In the genomic region with DNA sequence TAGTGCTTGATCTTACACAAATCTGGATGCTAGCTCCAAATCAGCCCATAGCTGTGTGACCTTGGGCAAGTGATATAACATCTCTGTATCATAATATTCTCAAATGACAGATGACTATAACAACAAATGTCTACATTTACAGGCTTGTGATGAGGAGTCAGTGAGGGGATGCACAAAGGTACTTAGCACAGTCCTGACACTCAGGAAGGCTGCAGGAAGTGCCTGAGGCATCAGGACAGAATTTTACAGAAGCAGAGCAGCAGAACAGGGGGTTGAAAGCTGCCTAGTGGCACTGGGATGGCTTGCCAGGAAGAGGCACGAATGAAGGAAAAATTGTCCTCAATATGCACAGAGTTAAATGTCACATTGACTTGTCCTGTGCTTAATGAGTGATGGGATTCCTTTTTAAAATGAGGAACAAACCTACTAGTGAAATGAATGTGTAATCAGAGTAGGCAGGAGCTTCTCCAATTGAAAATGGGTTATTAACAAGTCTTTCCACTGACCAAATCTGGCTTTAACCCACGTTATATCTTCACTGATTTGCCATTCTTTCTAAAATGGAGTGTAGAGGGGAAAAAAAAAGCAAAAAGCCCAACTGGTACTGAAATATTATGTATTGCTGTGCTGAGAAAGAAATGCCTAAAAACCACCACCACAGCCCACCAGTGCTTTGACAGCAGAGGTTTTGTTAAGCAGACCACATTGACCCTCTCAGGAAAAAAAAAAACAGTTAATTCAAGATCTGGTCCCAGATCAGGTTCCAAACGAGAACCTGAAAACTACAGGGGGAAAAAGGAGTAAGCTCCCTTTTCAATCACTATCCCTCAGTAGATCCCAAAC, we compare ENCODE assay signal across 7 cellular contexts. TPM values are rescaled to one million over a fixed set of nuclear protein-coding genes. Genes with fewer than 3 reads are reported as not detected.
DNase-seq lines count a peak whose midpoint lies in the region; ATAC-seq lines count a peak whose summit lies in the region.

No MANE protein-coding gene starts in this region.

- H3K27me3 ChIP-seq in mucosa of stomach (ENCODE audit: control insufficient read depth, insufficient read depth, low read length): no peaks in the 10 kb centered on the region

- no peak overlapping the region for H3K4me3 ChIP-seq in mucosa of stomach (ENCODE audit: low read length)

- intact Hi-C loops in activated T-helper 2 cell treated with anti-CD3 and anti-CD28 coated beads, Interferon-gamma antibody, Interleukin-2, Interleukin-4, amounts not matched to agents 10 μg/mL and 5 μg/mL and 100 μg/mL, durations not matched to agents 14 hours and 24 hours and 36 hours (cut with micrococcal nuclease): loop anchor here (2.0 kb wide), 2 partner anchors 103 to 257 kb away; no protein-coding TSS in a partner anchor

- no peak for DNase-seq in activated T-helper 2 cell treated with anti-CD3 and anti-CD28 coated beads, Interferon-gamma antibody, Interleukin-2, Interleukin-4, amounts not matched to agents 10 μg/mL and 5 μg/mL and 100 μg/mL, durations not matched to agents 14 hours and 24 hours and 36 hours (ENCODE audit: low spot score)
- no peak for DNase-seq in GM03348 (ENCODE audit: low spot score)

- H3K27ac Mint-ChIP-seq in activated T-helper 2 cell treated with anti-CD3 and anti-CD28 coated beads, Interferon-gamma antibody, Interleukin-2, Interleukin-4, amounts not matched to agents 10 μg/mL and 5 μg/mL and 100 μg/mL, durations not matched to agents 14 hours and 24 hours and 36 hours: peak overlapping the region; percentile 86

- peaks cover 84% of the 10 kb centered on the region for H3K4me1 Mint-ChIP-seq in activated T-helper 2 cell treated with anti-CD3 and anti-CD28 coated beads, Interferon-gamma antibody, Interleukin-2, Interleukin-4, amounts not matched to agents 10 μg/mL and 5 μg/mL and 100 μg/mL, durations not matched to agents 14 hours and 24 hours and 36 hours (ENCODE audit: low read depth)

- H3K4me3 Mint-ChIP-seq in activated T-helper 2 cell treated with anti-CD3 and anti-CD28 coated beads, Interferon-gamma antibody, Interleukin-2, Interleukin-4, amounts not matched to agents 10 μg/mL and 5 μg/mL and 100 μg/mL, durations not matched to agents 14 hours and 24 hours and 36 hours (ENCODE audit: low read depth): peak overlapping the region; percentile 69

- H3K36me3 Mint-ChIP-seq in activated T-helper 2 cell treated with anti-CD3 and anti-CD28 coated beads, Interferon-gamma antibody, Interleukin-2, Interleukin-4, amounts not matched to agents 10 μg/mL and 5 μg/mL and 100 μg/mL, durations not matched to agents 14 hours and 24 hours and 36 hours (ENCODE audit: low read depth): peaks cover 62% of the 10 kb centered on the region

- H3K4me1 ChIP-seq in mucosa of stomach (ENCODE audit: control insufficient read depth, insufficient read depth, low read length): peaks cover 60% of the 10 kb centered on the region

- ATAC-seq in GM18868 (IDR thresholded peaks at IDR 0.05; ENCODE audit: unreplicated experiment): peak; percentile 42
- peak; percentile 26 for ATAC-seq in HG03045 (IDR thresholded peaks at IDR 0.05; ENCODE audit: unreplicated experiment)
- no peak for ATAC-seq in GM19467 (IDR thresholded peaks at IDR 0.05; ENCODE audit: unreplicated experiment)
- ATAC-seq in HG03095 (IDR thresholded peaks at IDR 0.05; ENCODE audit: unreplicated experiment): no peak

- H3K36me3 ChIP-seq in mucosa of stomach (ENCODE audit: control insufficient read depth, insufficient read depth, low read length): no peaks in the 10 kb centered on the region

- no peaks in the 10 kb centered on the region for H3K27me3 Mint-ChIP-seq in activated T-helper 2 cell treated with anti-CD3 and anti-CD28 coated beads, Interferon-gamma antibody, Interleukin-2, Interleukin-4, amounts not matched to agents 10 μg/mL and 5 μg/mL and 100 μg/mL, durations not matched to agents 14 hours and 24 hours and 36 hours (ENCODE audit: low read depth)

- H3K9me3 ChIP-seq in mucosa of stomach (ENCODE audit: control insufficient read depth, low read length): no peaks in the 10 kb centered on the region

- H3K9me3 Mint-ChIP-seq in activated T-helper 2 cell treated with anti-CD3 and anti-CD28 coated beads, Interferon-gamma antibody, Interleukin-2, Interleukin-4, amounts not matched to agents 10 μg/mL and 5 μg/mL and 100 μg/mL, durations not matched to agents 14 hours and 24 hours and 36 hours: no peaks in the 10 kb centered on the region

- H3K9ac ChIP-seq in mucosa of stomach (ENCODE audit: low read length): peak overlapping the region; percentile 17

RNA-seq across cellular contexts. Expression of gene BTG1, which starts 11.6 kb away (rescaled TPM):
- total RNA-seq in activated T-helper 2 cell treated with anti-CD3 and anti-CD28 coated beads, Interferon-gamma antibody, Interleukin-2, Interleukin-4, amounts not matched to agents 10 μg/mL and 5 μg/mL and 100 μg/mL, durations not matched to agents 14 hours and 24 hours and 36 hours: 67.8 and 71.7 TPM in 2 replicates

Comparison
In these comparisons a context has a peak if more than half of its experiments do, and no peak if none do; other contexts are left out.
1. ATAC-seq: peak in GM18868 (single experiment) and HG03045 (single experiment); none in GM19467 (single experiment) and HG03095 (single experiment).